In genomic region chr17:33233855-33234228, GRCh38 we compare ENCODE assay signal across 12 cellular contexts. TPM values are rescaled to one million over a fixed set of nuclear protein-coding genes. Genes with fewer than 3 reads are reported as not detected.
DNase-seq lines count a peak whose midpoint lies in the region; ATAC-seq and TF ChIP-seq lines count a peak whose summit lies in the region.
"Had no signal": no experiment of that assay in that cellular context is flagged by ENCODE, and none has a peak within 500 bp of the region (broad histone marks: within the 10 kb centered on the region; RNA-seq: fewer than 3 reads in every experiment).

No MANE protein-coding gene starts in this region.

- no peak for TF ChIP-seq CTCF in Calu3 (IDR thresholded peaks at IDR 0.05; ENCODE audit: unreplicated experiment)

- H3K4me3 Mint-ChIP-seq in activated T-cell treated with anti-CD3 and anti-CD28 coated beads, Interleukin-2, amount 50 U/mL, for 24 hours: no peak overlapping the region
- H3K4me3 Mint-ChIP-seq in Calu3 (ENCODE audit: low read depth, unreplicated experiment): no peak overlapping the region
- H3K4me3 Mint-ChIP-seq: endodermal cell had no signal

- peak overlapping the region; percentile 4 for H3K27ac Mint-ChIP-seq in activated T-cell treated with anti-CD3 and anti-CD28 coated beads, Interleukin-2, amount 50 U/mL, for 24 hours
- H3K27ac Mint-ChIP-seq in Calu3 (ENCODE audit: unreplicated experiment): no peak overlapping the region
- H3K27ac Mint-ChIP-seq: endodermal cell had no signal

- H3K36me3 Mint-ChIP-seq in activated T-cell treated with anti-CD3 and anti-CD28 coated beads, Interleukin-2, amount 50 U/mL, for 24 hours (ENCODE audit: low read depth): no peaks in the 10 kb centered on the region
- H3K36me3 Mint-ChIP-seq in Calu3 (ENCODE audit: insufficient read depth, unreplicated experiment): no peaks in the 10 kb centered on the region

- DNase-seq in activated T-cell treated with anti-CD3 and anti-CD28 coated beads, Interleukin-2, amount 50 U/mL, for 24 hours: no peak
- DNase-seq in activated T-cell treated with anti-CD3 and anti-CD28 coated beads for 4 hours (no peak), amniotic epithelial cell (ENCODE audit: low read depth) (peak; percentile 86), iris pigment epithelial cell (ENCODE audit: low read depth) (peak; percentile 17), ureter (ENCODE audit: low spot score) (peak; percentile 47), iPS-NIHi11 (ENCODE audit: low spot score) (no peak), Calu3 (no peak)
- DNase-seq: endodermal cell, mesendoderm, NCI-H524 had no signal

- CTCF ChIA-PET in Calu3 (lab: Charles Lee): no interaction called here

- H3K27me3 Mint-ChIP-seq in activated T-cell treated with anti-CD3 and anti-CD28 coated beads, Interleukin-2, amount 50 U/mL, for 24 hours: peaks cover 17% of the 10 kb centered on the region
- H3K27me3 Mint-ChIP-seq in Calu3 (ENCODE audit: unreplicated experiment): peaks cover 79% of the 10 kb centered on the region

- intact Hi-C loops in Calu3 (cut with micrococcal nuclease; ENCODE audit: unreplicated experiment): no loop called here

- no TSS peak for BruUV-seq in Calu3 (replicated peaks; lab: Mats Ljungman, UMichigan)

- no peak for ATAC-seq in GM21360 (IDR thresholded peaks at IDR 0.05; ENCODE audit: unreplicated experiment)

- H3K9me3 Mint-ChIP-seq in activated T-cell treated with anti-CD3 and anti-CD28 coated beads, Interleukin-2, amount 50 U/mL, for 24 hours: no peaks in the 10 kb centered on the region
- H3K9me3 Mint-ChIP-seq in Calu3 (ENCODE audit: low read depth, unreplicated experiment): no peaks in the 10 kb centered on the region
- H3K9me3 Mint-ChIP-seq: endodermal cell had no signal

- peaks cover 6% of the 10 kb centered on the region for H3K4me1 Mint-ChIP-seq in activated T-cell treated with anti-CD3 and anti-CD28 coated beads, Interleukin-2, amount 50 U/mL, for 24 hours (ENCODE audit: low read depth)
- H3K4me1 Mint-ChIP-seq in Calu3 (ENCODE audit: low read depth, unreplicated experiment): no peaks in the 10 kb centered on the region
- H3K4me1 Mint-ChIP-seq: endodermal cell had no signal

RNA-seq across cellular contexts. Expression of gene ASIC2, which starts 59.3 kb away (rescaled TPM):
- total RNA-seq in ureter (not detected), Calu3 (2022) (not detected in 2 replicates)
- total RNA-seq: ascending aorta had no signal

Comparison
In these comparisons a context has a peak if more than half of its experiments do, and no peak if none do; other contexts are left out.
1. DNase-seq: peak in amniotic epithelial cell (single experiment), iris pigment epithelial cell (single experiment) and ureter (single experiment); none in activated T-cell treated with anti-CD3 and anti-CD28 coated beads, Interleukin-2, amount 50 U/mL, for 24 hours (single experiment), activated T-cell treated with anti-CD3 and anti-CD28 coated beads for 4 hours (single experiment), iPS-NIHi11 (single experiment) and Calu3 (single experiment).